Comparison of ENCODE assay signal across 26 cellular contexts in the genomic region with DNA sequence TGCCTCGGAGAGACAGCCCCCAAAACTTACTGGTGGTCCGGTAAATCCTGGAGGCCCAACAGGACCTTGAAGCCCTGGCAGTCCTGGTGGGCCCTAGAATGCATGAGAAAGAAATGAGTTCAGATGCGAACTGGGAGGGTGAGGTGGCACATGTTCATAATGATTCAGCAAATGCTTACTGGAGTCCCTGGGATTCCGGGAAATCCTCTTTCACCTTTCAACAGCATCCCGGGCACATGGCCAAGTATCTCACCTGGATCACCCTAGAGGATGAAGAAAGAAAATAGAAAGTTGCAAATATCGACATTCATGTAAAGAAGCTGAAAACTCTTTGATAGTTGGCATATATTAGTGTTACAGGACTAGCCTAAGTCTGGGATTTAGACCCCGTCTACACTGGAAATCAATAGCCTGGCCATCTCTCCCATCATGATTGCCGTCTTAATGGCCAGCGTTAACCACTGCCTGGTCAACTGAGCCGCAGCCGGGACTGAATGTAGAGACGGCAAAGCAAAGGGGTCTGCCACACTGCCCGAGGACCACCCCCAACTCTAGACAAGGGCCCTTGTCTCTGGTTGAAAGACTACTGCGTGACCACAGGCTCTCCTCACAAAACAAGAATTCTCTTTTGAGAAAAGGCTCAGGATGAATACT.
A peak's percentile ranks its signal among the peaks of the same experiment; 100 is the strongest.
DNase-seq lines count a peak whose midpoint lies in the region; ATAC-seq and TF ChIP-seq lines count a peak whose summit lies in the region.
"Had no signal": no experiment of that assay in that cellular context is flagged by ENCODE, and none has a peak within 500 bp of the region (broad histone marks: within the 10 kb centered on the region; RNA-seq: fewer than 3 reads in every experiment).

No MANE protein-coding gene starts in this region.

- H2AFZ ChIP-seq in mesenchymal stem cell (ENCODE audit: low read depth, low read length), result no peak overlapping the region

- H3K18ac ChIP-seq in mesenchymal stem cell (ENCODE audit: low read depth in 1 of 2, low read length in 2 of 2), result no peak overlapping the region

- H3K4me3 Mint-ChIP-seq in activated CD8-positive, alpha-beta memory T cell treated with anti-CD3 and anti-CD28 coated beads, Interleukin-2, amount 10 ng/mL, durations not matched to agents 7 days and 5 days, result no peak overlapping the region
- H3K4me3 Mint-ChIP-seq: activated CD4-positive, alpha-beta T cell treated with anti-CD3 and anti-CD28 coated beads for 36 hours; activated CD8-positive, alpha-beta T cell treated with anti-CD3 and anti-CD28 coated beads, Interleukin-2, amount 10 ng/mL, durations not matched to agents 7 days and 5 days; activated naive CD8-positive, alpha-beta T cell treated with anti-CD3 and anti-CD28 coated beads, Interleukin-2, amount 10 ng/mL, durations not matched to agents 7 days and 5 days; CD8-positive, alpha-beta memory T cell; natural killer cell; T-helper 1 cell treated with Interleukin-12 subunit alpha and Interleukin-12 subunit beta and Interleukin-4 antibody, amounts not matched to agents 30 μg/mL and 1 μg/mL, for 36 hours had no signal

- peaks cover 40% of the 10 kb centered on the region for H3K79me1 ChIP-seq in mesenchymal stem cell (replicated peaks; ENCODE audit: low read length, poor library complexity, severe bottlenecking)

- H3K4me1 ChIP-seq in mesenchymal stem cell (ENCODE audit: control insufficient read depth, insufficient read depth, low read depth, low read length) (peaks cover 2% of the 10 kb centered on the region), esophagus muscularis mucosa (peaks cover 1 to 19% (median 13%) of the 10 kb centered on the region in 4 donors)
- H3K4me1 ChIP-seq: BE2C had no signal

- H4K8ac ChIP-seq in mesenchymal stem cell (ENCODE audit: low read length), result no peak overlapping the region

- no peak overlapping the region for H2BK12ac ChIP-seq in mesenchymal stem cell (ENCODE audit: low read length in 2 of 2)

- no peaks in the 10 kb centered on the region for H3K27me3 ChIP-seq in mesenchymal stem cell (ENCODE audit: control insufficient read depth in 1 of 2, insufficient read depth in 1 of 2, low read length in 2 of 2)
- H3K27me3 ChIP-seq in esophagus muscularis mucosa, result no peaks in the 10 kb centered on the region
- H3K27me3 ChIP-seq: ascending aorta, transverse colon had no signal

- TF ChIP-seq CTCF in esophagus muscularis mucosa (IDR thresholded peaks at IDR 0.05), result no peak

- 95% methylated on average over 13 of the region's 14 CpGs for WGBS in mesenchymal stem cell
- WGBS in esophagus muscularis mucosa, result 82% methylated on average over 8 of the region's 14 CpGs

- H2BK15ac ChIP-seq in mesenchymal stem cell (ENCODE audit: low read depth, poor library complexity, severe bottlenecking), result no peak overlapping the region

- H3K27me3 Mint-ChIP-seq in activated CD8-positive, alpha-beta memory T cell treated with anti-CD3 and anti-CD28 coated beads, Interleukin-2, amount 10 ng/mL, durations not matched to agents 7 days and 5 days, result no peaks in the 10 kb centered on the region

- H3K36me3 Mint-ChIP-seq in activated CD8-positive, alpha-beta memory T cell treated with anti-CD3 and anti-CD28 coated beads, Interleukin-2, amount 10 ng/mL, durations not matched to agents 7 days and 5 days, result no peaks in the 10 kb centered on the region
- H3K36me3 Mint-ChIP-seq: activated naive CD8-positive, alpha-beta T cell treated with anti-CD3 and anti-CD28 coated beads, Interleukin-2, amount 10 ng/mL, durations not matched to agents 7 days and 5 days; CD8-positive, alpha-beta memory T cell; natural killer cell had no signal

- H3K4me1 Mint-ChIP-seq in activated CD8-positive, alpha-beta memory T cell treated with anti-CD3 and anti-CD28 coated beads, Interleukin-2, amount 10 ng/mL, durations not matched to agents 7 days and 5 days, result no peaks in the 10 kb centered on the region
- H3K4me1 Mint-ChIP-seq: activated CD4-positive, alpha-beta T cell treated with anti-CD3 and anti-CD28 coated beads for 36 hours; activated naive CD8-positive, alpha-beta T cell treated with anti-CD3 and anti-CD28 coated beads, Interleukin-2, amount 10 ng/mL, durations not matched to agents 7 days and 5 days; CD8-positive, alpha-beta memory T cell; natural killer cell had no signal

- H3K9me3 Mint-ChIP-seq in activated CD8-positive, alpha-beta memory T cell treated with anti-CD3 and anti-CD28 coated beads, Interleukin-2, amount 10 ng/mL, durations not matched to agents 7 days and 5 days (ENCODE audit: low read depth), result no peaks in the 10 kb centered on the region
- H3K9me3 Mint-ChIP-seq: activated naive CD8-positive, alpha-beta T cell treated with anti-CD3 and anti-CD28 coated beads, Interleukin-2, amount 10 ng/mL, durations not matched to agents 7 days and 5 days; CD8-positive, alpha-beta memory T cell; natural killer cell; T-helper 1 cell treated with Interleukin-12 subunit alpha and Interleukin-12 subunit beta and Interleukin-4 antibody, amounts not matched to agents 30 μg/mL and 1 μg/mL, for 36 hours had no signal

- H3K23ac ChIP-seq in mesenchymal stem cell (ENCODE audit: low read length in 2 of 2), result no peak overlapping the region

- no peak overlapping the region for H2AK5ac ChIP-seq in mesenchymal stem cell (ENCODE audit: low read length, severe bottlenecking)

- H3K4me3 ChIP-seq in mesenchymal stem cell (ENCODE audit: insufficient read depth in 1 of 2, low read depth in 1 of 2, low read length in 2 of 2) (no peak overlapping the region), esophagus muscularis mucosa (no peak overlapping the region)
- H3K4me3 ChIP-seq: ascending aorta, SK-N-MC, transverse colon had no signal

- no peak for TF ChIP-seq EP300 in esophagus muscularis mucosa (IDR thresholded peaks at IDR 0.05)

- H2BK5ac ChIP-seq in mesenchymal stem cell (ENCODE audit: low read depth, low read length, poor library complexity, severe bottlenecking), result no peak overlapping the region

- no peak overlapping the region for H3K9ac ChIP-seq in mesenchymal stem cell (ENCODE audit: low read length)
- H3K9ac ChIP-seq: KMS-11 had no signal

- no peak overlapping the region for H4K91ac ChIP-seq in mesenchymal stem cell (ENCODE audit: low read length)

- H3K4ac ChIP-seq in mesenchymal stem cell (ENCODE audit: low read depth in 1 of 2, low read length in 2 of 2), result no peak overlapping the region

- H2BK120ac ChIP-seq in mesenchymal stem cell (ENCODE audit: low read depth, low read length), result no peak overlapping the region

- DNase-seq in activated CD8-positive, alpha-beta memory T cell treated with anti-CD3 and anti-CD28 coated beads, Interleukin-2, amount 50 U/mL, for 48 hours, result peak; percentile 8
- DNase-seq in activated CD8-positive, alpha-beta memory T cell treated with anti-CD3 and anti-CD28 coated beads, Interleukin-2, amount 10 ng/mL, durations not matched to agents 7 days and 5 days, result no peak
- DNase-seq in NCI-H510A treated with DMSO at 0.1 percent for 48 hours (lab: John Stamatoyannopoulos, UW), result peak; percentile 76
- DNase-seq in activated gamma-delta T cell (lab: John Stamatoyannopoulos, UW), result no peak
- DNase-seq in mesenchymal stem cell, result no peak
- no peak for DNase-seq in MV-4-11 (lab: John Stamatoyannopoulos, UW)
- DNase-seq in esophagus muscularis mucosa (ENCODE audit: extremely low spot score), result no peak
- DNase-seq: activated CD4-positive, alpha-beta T cell treated with anti-CD3 and anti-CD28 coated beads for 36 hours; activated CD8-positive, alpha-beta T cell treated with anti-CD3 and anti-CD28 coated beads, Interleukin-2, amount 10 ng/mL, durations not matched to agents 7 days and 5 days; activated effector memory CD4-positive, alpha-beta T cell treated with anti-CD3 and anti-CD28 coated beads, Interleukin-2, amount 50 U/mL, for 16 hours; activated naive CD8-positive, alpha-beta T cell treated with anti-CD3 and anti-CD28 coated beads, Interleukin-2, amount 10 ng/mL, durations not matched to agents 7 days and 5 days; BE2C; caudate nucleus; CD8-positive, alpha-beta memory T cell; midbrain; natural killer cell; NCI-H146; NCI-H2171 treated with DMSO at 0.1 percent for 48 hours; RPMI8226; stimulated activated CD8-positive, alpha-beta memory T cell treated with anti-CD3 and anti-CD28 coated beads, Interleukin-4, amount 100 ng/mL, for 48 hours; transverse colon had no signal

- H3K27ac Mint-ChIP-seq in activated CD8-positive, alpha-beta memory T cell treated with anti-CD3 and anti-CD28 coated beads, Interleukin-2, amount 10 ng/mL, durations not matched to agents 7 days and 5 days, result no peak overlapping the region
- H3K27ac Mint-ChIP-seq: activated CD4-positive, alpha-beta T cell treated with anti-CD3 and anti-CD28 coated beads for 36 hours; activated CD8-positive, alpha-beta T cell treated with anti-CD3 and anti-CD28 coated beads, Interleukin-2, amount 10 ng/mL, durations not matched to agents 7 days and 5 days; activated naive CD8-positive, alpha-beta T cell treated with anti-CD3 and anti-CD28 coated beads, Interleukin-2, amount 10 ng/mL, durations not matched to agents 7 days and 5 days; CD8-positive, alpha-beta memory T cell; natural killer cell; T-helper 1 cell treated with Interleukin-12 subunit alpha and Interleukin-12 subunit beta and Interleukin-4 antibody, amounts not matched to agents 30 μg/mL and 1 μg/mL, for 36 hours had no signal

- TF ChIP-seq POLR2A in esophagus muscularis mucosa (IDR thresholded peaks at IDR 0.05; ENCODE audit: low read depth), result no peak

- H3K9me3 ChIP-seq in mesenchymal stem cell (ENCODE audit: control insufficient read depth, low read length) (no peaks in the 10 kb centered on the region), esophagus muscularis mucosa (no peaks in the 10 kb centered on the region)
- H3K9me3 ChIP-seq: ascending aorta, BE2C, transverse colon had no signal

- H3K4me2 ChIP-seq in mesenchymal stem cell (ENCODE audit: low read length, poor library complexity, severe bottlenecking), result no peak overlapping the region
- H3K4me2 ChIP-seq: KMS-11 had no signal

- H3K27ac ChIP-seq in mesenchymal stem cell (ENCODE audit: low read length, poor library complexity, severe bottlenecking) (no peak overlapping the region), esophagus muscularis mucosa (replicated peaks in 1 of 4) (no peak overlapping the region)
- H3K27ac ChIP-seq: ascending aorta, KMS-11, SK-N-MC, transverse colon had no signal

- ATAC-seq in activated CD8-positive, alpha-beta memory T cell treated with anti-CD3 and anti-CD28 coated beads, Interleukin-2, amount 10 ng/mL, durations not matched to agents 7 days and 5 days, result no peak
- peak; percentile 23 for ATAC-seq in esophagus mucosa
- ATAC-seq: activated CD4-positive, alpha-beta T cell treated with anti-CD3 and anti-CD28 coated beads for 36 hours; activated CD8-positive, alpha-beta T cell treated with anti-CD3 and anti-CD28 coated beads, Interleukin-2, amount 10 ng/mL, durations not matched to agents 7 days and 5 days; natural killer cell had no signal

- CTCF ChIA-PET in activated CD8-positive, alpha-beta memory T cell treated with anti-CD3 and anti-CD28 coated beads, Interleukin-2, amount 10 ng/mL, durations not matched to agents 7 days and 5 days (lab: Charles Lee), result no interaction called here

- intact Hi-C loops in esophagus muscularis mucosa (cut with DNase I), result no loop called here

- H3K36me3 ChIP-seq in mesenchymal stem cell (ENCODE audit: control insufficient read depth in 1 of 2, insufficient read depth in 2 of 2, low read depth in 1 of 2, low read length in 2 of 2) (peaks cover 68 to 70% of the 10 kb centered on the region in 2 experiments), esophagus muscularis mucosa (peaks cover 66 to 90% (median 84%) of the 10 kb centered on the region in 4 donors)
- H3K36me3 ChIP-seq: BE2C had no signal

- H3K14ac ChIP-seq in mesenchymal stem cell (ENCODE audit: low read length in 2 of 2), result no peak overlapping the region

Comparison
In these comparisons a context has a peak if more than half of its experiments do, and no peak if none do; other contexts are left out.
1. DNase-seq: peak in activated CD8-positive, alpha-beta memory T cell treated with anti-CD3 and anti-CD28 coated beads, Interleukin-2, amount 50 U/mL, for 48 hours (single experiment) and NCI-H510A treated with DMSO at 0.1 percent for 48 hours (single experiment); none in activated CD8-positive, alpha-beta memory T cell treated with anti-CD3 and anti-CD28 coated beads, Interleukin-2, amount 10 ng/mL, durations not matched to agents 7 days and 5 days (single experiment), activated gamma-delta T cell (single experiment), mesenchymal stem cell (single experiment), MV-4-11 (single experiment) and esophagus muscularis mucosa (single experiment).